In genomic region chr3:185813691-185814215, GRCh38 we compare ENCODE assay signal across 11 cellular contexts. TPM values are rescaled to one million over a fixed set of nuclear protein-coding genes. Genes with fewer than 3 reads are reported as not detected.
DNase-seq lines count a peak whose midpoint lies in the region; ATAC-seq and TF ChIP-seq lines count a peak whose summit lies in the region.
"Had no signal": no experiment of that assay in that cellular context is flagged by ENCODE, and none has a peak within 500 bp of the region (broad histone marks: within the 10 kb centered on the region; RNA-seq: fewer than 3 reads in every experiment).

No MANE protein-coding gene starts in this region.

- no peaks in the 10 kb centered on the region for H3K9me3 ChIP-seq in endodermal cell (ENCODE audit: control insufficient read depth, low read length)

- H3K4me1 Mint-ChIP-seq in GM23338 (peaks cover 79% of the 10 kb centered on the region), endodermal cell (peaks cover 51% of the 10 kb centered on the region), nephron progenitor cell (peaks cover 66% of the 10 kb centered on the region)
- no peaks in the 10 kb centered on the region for H3K4me1 Mint-ChIP-seq in activated T-helper 17 cell treated with anti-CD3 and anti-CD28 coated beads, Interleukin-2, amount 50 U/mL, for 72 hours

- peaks cover 2% of the 10 kb centered on the region for H3K27me3 Mint-ChIP-seq in GM23338 (ENCODE audit: insufficient read depth, low read depth, poor library complexity)
- no peaks in the 10 kb centered on the region for H3K27me3 Mint-ChIP-seq in endodermal cell (ENCODE audit: insufficient read depth)
- no peaks in the 10 kb centered on the region for H3K27me3 Mint-ChIP-seq in nephron progenitor cell (ENCODE audit: low read depth, poor library complexity)
- peaks cover 14% of the 10 kb centered on the region for H3K27me3 Mint-ChIP-seq in activated T-helper 17 cell treated with anti-CD3 and anti-CD28 coated beads, Interleukin-2, amount 50 U/mL, for 72 hours

- H3K36me3 ChIP-seq in GM23338 (ENCODE audit: insufficient read depth) (no peaks in the 10 kb centered on the region), endodermal cell (ENCODE audit: control insufficient read depth, insufficient read depth, low read length) (peaks cover 11% of the 10 kb centered on the region)

- H3K36me3 Mint-ChIP-seq in GM23338 (ENCODE audit: low read depth) (peaks cover 15% of the 10 kb centered on the region; the same call in 2 of the 3 replicates), endodermal cell (ENCODE audit: low read depth) (peaks cover 6% of the 10 kb centered on the region), nephron progenitor cell (ENCODE audit: low read depth) (peaks cover 32% of the 10 kb centered on the region)
- H3K36me3 Mint-ChIP-seq in activated T-helper 17 cell treated with anti-CD3 and anti-CD28 coated beads, Interleukin-2, amount 50 U/mL, for 72 hours (ENCODE audit: low read depth), result no peaks in the 10 kb centered on the region

- no peak overlapping the region for H3K9ac ChIP-seq in endodermal cell (ENCODE audit: extremely low read depth, low read length, poor library complexity, severe bottlenecking)

- H3K27ac Mint-ChIP-seq in GM23338 (peak overlapping the region; percentile 90), endodermal cell (peak overlapping the region; percentile 83), nephron progenitor cell (peak overlapping the region; percentile 94)
- no peak overlapping the region for H3K27ac Mint-ChIP-seq in activated T-helper 17 cell treated with anti-CD3 and anti-CD28 coated beads, Interleukin-2, amount 50 U/mL, for 72 hours

- no peaks in the 10 kb centered on the region; the same call in 2 of the 3 replicates for H3K9me3 Mint-ChIP-seq in GM23338
- H3K9me3 Mint-ChIP-seq in endodermal cell, result no peaks in the 10 kb centered on the region
- H3K9me3 Mint-ChIP-seq in nephron progenitor cell, result peaks cover 4% of the 10 kb centered on the region
- H3K9me3 Mint-ChIP-seq in activated T-helper 17 cell treated with anti-CD3 and anti-CD28 coated beads, Interleukin-2, amount 50 U/mL, for 72 hours, result no peaks in the 10 kb centered on the region

- H4K20me1 ChIP-seq in GM23338 (replicated peaks; ENCODE audit: insufficient read depth), result no peaks in the 10 kb centered on the region; the same call in 1 of the 2 replicates

- H3K27me3 ChIP-seq in GM23338 (ENCODE audit: insufficient read depth) (no peaks in the 10 kb centered on the region), endodermal cell (ENCODE audit: control insufficient read depth, insufficient read depth, low read length, poor library complexity, severe bottlenecking) (no peaks in the 10 kb centered on the region)

- no peaks in the 10 kb centered on the region; the same call in 1 of the 2 replicates for H3F3A ChIP-seq in GM23338 (replicated peaks; ENCODE audit: low read depth)

- H3K27ac ChIP-seq in GM23338 (ENCODE audit: low read depth) (peak overlapping the region; percentile 93), endodermal cell (ENCODE audit: low read depth, low read length) (peak overlapping the region; percentile 28)

- peak; percentile 84 for DNase-seq in GM23338 (ENCODE audit: low spot score)
- DNase-seq in OCI-M1 (lab: John Stamatoyannopoulos, UW), result peak; percentile 66
- DNase-seq in endodermal cell, result peak; percentile 88
- DNase-seq in nephron progenitor cell, result no peak
- no peak for DNase-seq in HuH-7.5 (ENCODE audit: low spot score)
- no peak for DNase-seq in midbrain (lab: John Stamatoyannopoulos, UW)
- no peak for DNase-seq in NCI-H187 (lab: John Stamatoyannopoulos, UW)
- DNase-seq: activated effector memory CD4-positive, alpha-beta T cell treated with Interleukin-2 at 50 U/mL for 16 hours; DMS53; NCI-H446 treated with DMSO at 0.1 percent for 48 hours had no signal

- H3K4me3 Mint-ChIP-seq in GM23338, result peak overlapping the region; percentile 64
- peak overlapping the region; percentile 14 for H3K4me3 Mint-ChIP-seq in endodermal cell
- no peak overlapping the region for H3K4me3 Mint-ChIP-seq in nephron progenitor cell
- no peak overlapping the region for H3K4me3 Mint-ChIP-seq in activated T-helper 17 cell treated with anti-CD3 and anti-CD28 coated beads, Interleukin-2, amount 50 U/mL, for 72 hours

- H2AFZ ChIP-seq in GM23338, result no peak overlapping the region

- WGBS in endodermal cell (ENCODE audit: insufficient coverage in 1 of 2, insufficient read length in 1 of 2), 2 experiments, result 31% methylated on average over 4 of the region's 4 CpGs; no CpG with 5 or more reads in 1 of the 2 experiments

- H3K9me2 ChIP-seq in GM23338 (ENCODE audit: insufficient read depth), result no peaks in the 10 kb centered on the region

- peak overlapping the region; percentile 69 for H3K4me2 ChIP-seq in GM23338

- TF ChIP-seq CTCF in GM23338 (conservative IDR thresholded peaks at IDR 0.05; ENCODE audit: low read depth in 2 of 2) (no peak), endodermal cell (conservative IDR thresholded peaks at IDR 0.05) (no peak), nephron progenitor cell (IDR thresholded peaks at IDR 0.05) (no peak)

- ATAC-seq in GM23338, result peak; percentile 94
- ATAC-seq in activated T-helper 17 cell treated with anti-CD3 and anti-CD28 coated beads, Interleukin-2, amount 50 U/mL, for 72 hours (replicated peaks), result no peak

- peaks cover 95% of the 10 kb centered on the region for H3K79me2 ChIP-seq in GM23338 (replicated peaks; ENCODE audit: insufficient read depth)

- H3K4me1 ChIP-seq in GM23338 (ENCODE audit: insufficient read depth) (peaks cover 93% of the 10 kb centered on the region), endodermal cell (ENCODE audit: control insufficient read depth, insufficient read depth, low read length) (peaks cover 15% of the 10 kb centered on the region)

- peak overlapping the region; percentile 24 for H3K4me3 ChIP-seq in GM23338
- no peak overlapping the region for H3K4me3 ChIP-seq in endodermal cell (ENCODE audit: low read length)

TF ChIP-seq in GM23338, 12 proteins besides CTCF, POLR2A, EP300 and RAD21 (continues in another document):
- no peak for TF ChIP-seq ETS1 (IDR thresholded peaks at IDR 0.05)
- TF ChIP-seq ZNF114 (CRISPR knock-in tag; IDR thresholded peaks at IDR 0.05), result no peak
- no peak for TF ChIP-seq EZH2phosphoT487 (IDR thresholded peaks at IDR 0.05; ENCODE audit: unreplicated experiment)

RNA-seq across cellular contexts. Expression of gene IGF2BP2, which starts 11.1 kb away (rescaled TPM):
- total RNA-seq in GM23338 (2014; rRNA removed; shearing (Covaris generic)), result 84.5 and 87.4 TPM in 2 replicates
- polyA plus RNA-seq in GM23338 (2016; fragmentation: Nextera tagmentation; extraction: Ambion mirVana), result 79.6 and 82.9 TPM in 2 replicates
- total RNA-seq in endodermal cell, result 100 to 1,000 TPM; 143 to 162 TPM
- 156 TPM for polyA plus RNA-seq in endodermal cell (2013, experiment 1 of 2)
- polyA plus RNA-seq in endodermal cell (2013, experiment 2 of 2), result 148 TPM
- under 1 TPM; 0.28 to 0.82 TPM for total RNA-seq in activated T-helper 17 cell treated with anti-CD3 and anti-CD28 coated beads, Interleukin-2, amount 50 U/mL, for 72 hours

Comparison
In these comparisons a context has a peak if more than half of its experiments do, and no peak if none do; other contexts are left out.
1. DNase-seq: peak in GM23338 (single experiment), OCI-M1 (single experiment) and endodermal cell (single experiment); none in nephron progenitor cell (single experiment), HuH-7.5 (single experiment), midbrain (single experiment) and NCI-H187 (0 of 2).
2. H3K4me3 Mint-ChIP-seq: peak in GM23338 (single experiment) and endodermal cell (single experiment); none in nephron progenitor cell (single experiment) and activated T-helper 17 cell treated with anti-CD3 and anti-CD28 coated beads, Interleukin-2, amount 50 U/mL, for 72 hours (single experiment).
3. RNA of gene IGF2BP2, which starts 11.1 kb away (total RNA-seq): 143 to 162 TPM in endodermal cell and 84.5 to 87.4 TPM in GM23338; 0.28 to 0.82 TPM in activated T-helper 17 cell treated with anti-CD3 and anti-CD28 coated beads, Interleukin-2, amount 50 U/mL, for 72 hours; every median in the first group is over 10 times any median in the second.